Comparison of ENCODE assay signal across 13 cellular contexts in genomic region chr16:4179020-4179419, GRCh38.
DNase-seq lines count a peak whose midpoint lies in the region; ATAC-seq and TF ChIP-seq lines count a peak whose summit lies in the region.
"Had no signal": no experiment of that assay in that cellular context is flagged by ENCODE, and none has a peak within 500 bp of the region (broad histone marks: within the 10 kb centered on the region; RNA-seq: fewer than 3 reads in every experiment).

No MANE protein-coding gene starts in this region.

- H3K9me3 Mint-ChIP-seq in Calu3 (ENCODE audit: low read depth, unreplicated experiment) (no peaks in the 10 kb centered on the region), mesothelial cell of epicardium (no peaks in the 10 kb centered on the region)
- H3K9me3 Mint-ChIP-seq in effector memory CD8-positive, alpha-beta T cell, result no peaks in the 10 kb centered on the region
- H3K9me3 Mint-ChIP-seq: T-helper 1 cell treated with Interleukin-12 subunit alpha and Interleukin-12 subunit beta and Interleukin-4 antibody, amounts not matched to agents 30 μg/mL and 1 μg/mL, for 36 hours had no signal

- peaks cover 14% of the 10 kb centered on the region for H3K4me1 Mint-ChIP-seq in Calu3 (ENCODE audit: low read depth, unreplicated experiment)
- H3K4me1 Mint-ChIP-seq in mesothelial cell of epicardium, result no peaks in the 10 kb centered on the region
- peaks cover 3 to 4% of the 10 kb centered on the region in 2 donors for H3K4me1 Mint-ChIP-seq in effector memory CD8-positive, alpha-beta T cell (ENCODE audit: low read depth in 2 of 2)

- H3K27ac Mint-ChIP-seq in Calu3 (ENCODE audit: unreplicated experiment) (no peak overlapping the region), mesothelial cell of epicardium (peak overlapping the region; percentile 54)
- no peak overlapping the region for H3K27ac Mint-ChIP-seq in effector memory CD8-positive, alpha-beta T cell
- H3K27ac Mint-ChIP-seq: T-helper 1 cell treated with Interleukin-12 subunit alpha and Interleukin-12 subunit beta and Interleukin-4 antibody, amounts not matched to agents 30 μg/mL and 1 μg/mL, for 36 hours had no signal

- BruUV-seq in Calu3 (replicated peaks; lab: Mats Ljungman, UMichigan), result no TSS peak

- intact Hi-C loops in Calu3 (cut with micrococcal nuclease; ENCODE audit: unreplicated experiment), result no loop called here

- no peak for ATAC-seq in HG02588 (IDR thresholded peaks at IDR 0.05; ENCODE audit: unreplicated experiment)
- no peak for ATAC-seq in effector memory CD8-positive, alpha-beta T cell (replicated peaks)
- ATAC-seq: gastrocnemius medialis had no signal

- H3K27ac ChIP-seq in effector memory CD4-positive, alpha-beta T cell (ENCODE audit: insufficient read depth, low read length, poor library complexity, severe bottlenecking), result no peak overlapping the region
- H3K27ac ChIP-seq: gastrocnemius medialis, KMS-11, sigmoid colon had no signal

- TF ChIP-seq CTCF in Calu3 (IDR thresholded peaks at IDR 0.05; ENCODE audit: unreplicated experiment) (no peak), epithelial cell of esophagus (IDR thresholded peaks at IDR 0.05; ENCODE audit: insufficient read depth, low read depth, low read length, missing control alignments) (no peak), mesothelial cell of epicardium (IDR thresholded peaks at IDR 0.05; ENCODE audit: unreplicated experiment) (no peak)

- no peaks in the 10 kb centered on the region for H3K4me1 ChIP-seq in effector memory CD4-positive, alpha-beta T cell (ENCODE audit: control insufficient read depth, insufficient read depth, low read length, poor library complexity, severe bottlenecking)

- H3K36me3 ChIP-seq in effector memory CD4-positive, alpha-beta T cell (ENCODE audit: control insufficient read depth, insufficient read depth, low read length), result no peaks in the 10 kb centered on the region
- H3K36me3 ChIP-seq: gastrocnemius medialis, sigmoid colon had no signal

- no peaks in the 10 kb centered on the region for H3K27me3 ChIP-seq in effector memory CD4-positive, alpha-beta T cell (replicated peaks; ENCODE audit: control insufficient read depth, insufficient read depth, low read length, poor library complexity, severe bottlenecking)
- H3K27me3 ChIP-seq: gastrocnemius medialis, sigmoid colon had no signal

- CTCF ChIA-PET in Calu3 (lab: Charles Lee), result interaction anchor here (0.6 to 0.8 kb wide), 2 partner anchors 196 to 433 kb away, joined by 3 read pairs; no protein-coding TSS in a partner anchor

- H3K27me3 Mint-ChIP-seq in Calu3 (ENCODE audit: unreplicated experiment) (no peaks in the 10 kb centered on the region), mesothelial cell of epicardium (ENCODE audit: low read depth) (no peaks in the 10 kb centered on the region)
- peaks cover 0 to 13% of the 10 kb centered on the region in 2 donors for H3K27me3 Mint-ChIP-seq in effector memory CD8-positive, alpha-beta T cell

- DNase-seq in Calu3 (peak; percentile 47), NCI-H69 (lab: John Stamatoyannopoulos, UW) (peak; percentile 20), epithelial cell of esophagus (ENCODE audit: low read depth) (peak; percentile 96), mesothelial cell of epicardium (ENCODE audit: low spot score in 2 of 2, unreplicated experiment in 2 of 2) (no peak), GM19238 (ENCODE audit: insufficient read length, low spot score) (no peak)
- no peak for DNase-seq in effector memory CD4-positive, alpha-beta T cell
- no peak for DNase-seq in effector memory CD8-positive, alpha-beta T cell
- DNase-seq: NCI-H526 treated with DMSO at 0.1 percent for 48 hours, sigmoid colon had no signal

- H3K4me3 ChIP-seq in epithelial cell of esophagus (ENCODE audit: low read length), result no peak overlapping the region
- no peak overlapping the region for H3K4me3 ChIP-seq in effector memory CD4-positive, alpha-beta T cell (ENCODE audit: insufficient read depth, low read depth, low read length, poor library complexity, severe bottlenecking)
- H3K4me3 ChIP-seq: gastrocnemius medialis, sigmoid colon had no signal

- no peaks in the 10 kb centered on the region for H3K9me3 ChIP-seq in effector memory CD4-positive, alpha-beta T cell (ENCODE audit: control insufficient read depth, low read length)
- H3K9me3 ChIP-seq: gastrocnemius medialis, sigmoid colon had no signal

- H3K36me3 Mint-ChIP-seq in Calu3 (ENCODE audit: insufficient read depth, unreplicated experiment) (peaks cover 11% of the 10 kb centered on the region), mesothelial cell of epicardium (no peaks in the 10 kb centered on the region)
- peaks cover 7% of the 10 kb centered on the region for H3K36me3 Mint-ChIP-seq in effector memory CD8-positive, alpha-beta T cell (ENCODE audit: insufficient read depth)

- no peak overlapping the region for H3K4me3 Mint-ChIP-seq in Calu3 (ENCODE audit: low read depth, unreplicated experiment)
- H3K4me3 Mint-ChIP-seq in mesothelial cell of epicardium, result no peak overlapping the region
- no peak overlapping the region for H3K4me3 Mint-ChIP-seq in effector memory CD8-positive, alpha-beta T cell
- H3K4me3 Mint-ChIP-seq: T-helper 1 cell treated with Interleukin-12 subunit alpha and Interleukin-12 subunit beta and Interleukin-4 antibody, amounts not matched to agents 30 μg/mL and 1 μg/mL, for 36 hours had no signal

Comparison
In these comparisons a context has a peak if more than half of its experiments do, and no peak if none do; other contexts are left out.
1. DNase-seq: peak in Calu3 (single experiment), NCI-H69 (single experiment) and epithelial cell of esophagus (single experiment); none in mesothelial cell of epicardium (0 of 2), effector memory CD4-positive, alpha-beta T cell (0 of 3), GM19238 (single experiment) and effector memory CD8-positive, alpha-beta T cell (0 of 3).